Comparison of ENCODE assay signal across 24 cellular contexts in genomic region chrX:131066237-131066636, GRCh38. TPM values are rescaled to one million over a fixed set of nuclear protein-coding genes. Genes with fewer than 3 reads are reported as not detected.
DNase-seq lines count a peak whose midpoint lies in the region; ATAC-seq, FAIRE-seq and TF ChIP-seq lines count a peak whose summit lies in the region.
"Had no signal": no experiment of that assay in that cellular context is flagged by ENCODE, and none has a peak within 500 bp of the region (broad histone marks: within the 10 kb centered on the region; RNA-seq: fewer than 3 reads in every experiment).

No MANE protein-coding gene starts in this region.

- no peak overlapping the region for H2AFZ ChIP-seq in HepG2 (ENCODE audit: low read length)

- 0 out of 5 replicates have a peak, but pooled peaks cover 0 to 4% of the 10 kb centered on the region in 2 experiments for H3K27me3 ChIP-seq in HepG2 (ENCODE audit: control insufficient read depth in 1 of 2, insufficient read depth in 2 of 2, low read length in 2 of 2)

- FAIRE-seq in HepG2 (lab: Jason Lieb, UNC) = no peak
- FAIRE-seq: GM19239, RCC 7860 had no signal

- no peaks in the 10 kb centered on the region for H3K79me2 ChIP-seq in HepG2 (ENCODE audit: insufficient read depth, low read length)

- no peaks in the 10 kb centered on the region for H3K36me3 ChIP-seq in HepG2 (replicated peaks in 1 of 2; ENCODE audit: control insufficient read depth in 1 of 2, insufficient read depth in 2 of 2, low read length in 2 of 2)

- no peak overlapping the region for H3K27ac Mint-ChIP-seq in brain

- TF ChIP-seq EP300 in HepG2 (IDR thresholded peaks at IDR 0.05; ENCODE audit: low read depth in 2 of 2, low read length in 2 of 2) (no peak), HepG2 (CRISPR knock-in tag; IDR thresholded peaks at IDR 0.05; ENCODE audit: borderline replicate concordance) (no peak)

- no peaks in the 10 kb centered on the region for H4K20me1 ChIP-seq in HepG2 (ENCODE audit: insufficient read depth, low read length)

- CTCF ChIA-PET in HepG2 (lab: Yijun Ruan, JAX; ENCODE audit: low intra/inter-chr PET ratio, low total read pairs) = no interaction called here

- peaks cover 15% of the 10 kb centered on the region for H3K4me1 Mint-ChIP-seq in brain

- no peak for TF ChIP-seq RAD21 in HepG2 (CRISPR knock-in tag; IDR thresholded peaks at IDR 0.05)

- POLR2A ChIA-PET in HepG2 (lab: Yijun Ruan, JAX) = no interaction called here

- H3K9ac ChIP-seq in HepG2 (ENCODE audit: insufficient read depth, low read depth, low read length) = no peak overlapping the region

- H3K4me1 ChIP-seq in HepG2 (ENCODE audit: insufficient read depth, low read length) = no peaks in the 10 kb centered on the region

- H3K27ac ChIP-seq in HepG2 (ENCODE audit: extremely low read length, insufficient read depth, low read length) = no peak overlapping the region
- H3K27ac ChIP-seq: 22Rv1, SK-N-MC had no signal

- H3K27me3 Mint-ChIP-seq in brain = peaks cover 26% of the 10 kb centered on the region

- H3K9me3 ChIP-seq in HepG2 (ENCODE audit: low read length) = no peaks in the 10 kb centered on the region

- intact Hi-C loops in HepG2 (cut with micrococcal nuclease; ENCODE audit: unreplicated experiment) = loop anchor here (5.0 kb wide), 1 partner anchor 301 kb away; no protein-coding TSS in a partner anchor

- 24% methylated on average over 3 of the region's 3 CpGs for WGBS in HepG2 (ENCODE audit: low lambda C conversion rate)

- peak; percentile 9 for DNase-seq in NCI-H2227 (lab: John Stamatoyannopoulos, UW; ENCODE audit: unreplicated experiment)
- DNase-seq in NCI-H2227 treated with DMSO at 0.1 percent for 48 hours (lab: John Stamatoyannopoulos, UW) = no peak
- DNase-seq in NCI-H1105 (lab: John Stamatoyannopoulos, UW) = peak; percentile 42
- DNase-seq in HepG2 (ENCODE audit: low spot score) = no peak
- DNase-seq in GM10266 (ENCODE audit: extremely low spot score) = no peak
- DNase-seq: ACHN, DMS153, DND-41, KG1, NCI-H1048, NCI-H1436, NCI-H187, NCI-H2081 treated with DMSO at 0.1 percent for 48 hours, NCI-H2171, NCI-H524, SIG-M5 had no signal

- H3K4me3 ChIP-seq in HepG2 (replicated peaks in 1 of 3; ENCODE audit: insufficient read depth in 1 of 3, low read depth in 2 of 3, low read length in 3 of 3) = no peak overlapping the region
- H3K4me3 ChIP-seq: SK-N-MC had no signal

- ATAC-seq in HG02571 (IDR thresholded peaks at IDR 0.05; ENCODE audit: unreplicated experiment) (no peak), HepG2 (no peak)

- BruUV-seq in HepG2 (replicated peaks; lab: Mats Ljungman, UMichigan) = no TSS peak

- H3K9me3 Mint-ChIP-seq in brain = no peaks in the 10 kb centered on the region

- in situ Hi-C loops in HepG2 (cut with HindIII; ENCODE audit: extremely low pct_ligation_motif_present, low pct_unique_long_range_greater_than_20kb) = loop anchor here (10.0 kb wide), 1 partner anchor 559 kb away; no protein-coding TSS in a partner anchor

- H3K4me3 Mint-ChIP-seq in brain = peak overlapping the region in 3 of 5 experiments; percentile 3 to 31 (median 22)

- no peak for TF ChIP-seq POLR2A in HepG2 (IDR thresholded peaks at IDR 0.05; ENCODE audit: insufficient read depth in 1 of 2, low read depth in 2 of 2, low read length in 2 of 2)

- no peaks in the 10 kb centered on the region for H3K36me3 Mint-ChIP-seq in brain

- no peak for TF ChIP-seq CTCF in brain (conservative IDR thresholded peaks at IDR 0.05)
- no peak for TF ChIP-seq CTCF in HepG2 (CRISPR knock-in tag; IDR thresholded peaks at IDR 0.05)
- no peak for TF ChIP-seq CTCF in GM10266 (IDR thresholded peaks at IDR 0.05; ENCODE audit: control insufficient read depth, insufficient read depth, low read depth, missing control alignments)

- no peak overlapping the region for H3K4me2 ChIP-seq in HepG2 (ENCODE audit: low read depth, low read length)

TF ChIP-seq in HepG2, 621 proteins besides CTCF, POLR2A, EP300 and RAD21:
- TF ChIP-seq ZNF331 (CRISPR knock-in tag; IDR thresholded peaks at IDR 0.05) (no peak), REST (IDR thresholded peaks at IDR 0.05; ENCODE audit: borderline replicate concordance in 1 of 2, low read depth in 1 of 2, low read length in 2 of 2) (peak in 1 of 2 experiments; percentile 60; a peak in 2 of 4 replicates)

RNA-seq across cellular contexts. Expression of gene ARHGAP36, which starts 8.1 kb away (rescaled TPM):
- polyA plus RNA-seq in brain (ENCODE audit: insufficient read depth, low read depth, low replicate concordance) (0.46 TPM), HepG2 (2011; rRNA removed) (not detected in 2 replicates)
- total RNA-seq in HepG2 (2016; rRNA removed; fragmentation: Illumina TruSeq; extraction: Trizol) = not detected in 2 replicates
- total RNA-seq in HepG2 (2016; cell fraction: cytosol; rRNA removed; fragmentation: Illumina TruSeq; extraction: Trizol; ENCODE audit: low read depth) = not detected in 2 replicates
- total RNA-seq in HepG2 (2016; cell fraction: insoluble cytoplasmic fraction; rRNA removed; fragmentation: Illumina TruSeq; extraction: Trizol) = not detected in 2 replicates
- total RNA-seq in HepG2 (2016; cell fraction: membrane; rRNA removed; fragmentation: Illumina TruSeq; extraction: Trizol) = not detected in 2 replicates
- not detected in 2 replicates for total RNA-seq in HepG2 (2016; cell fraction: nucleus; rRNA removed; fragmentation: Illumina TruSeq; extraction: Trizol)
- polyA plus RNA-seq in HepG2 (2011; cell fraction: cytosol; rRNA removed) = not detected in 2 replicates
- polyA plus RNA-seq in HepG2 (2011; cell fraction: nucleus; rRNA removed) = not detected in 2 replicates
- not detected in 2 replicates for polyA plus RNA-seq in HepG2 (2012)
- not detected in 2 replicates for polyA plus RNA-seq in HepG2 (2016; cell fraction: cytosol; fragmentation: Illumina TruSeq; extraction: Trizol; ENCODE audit: low read depth)
- not detected in 2 replicates for polyA plus RNA-seq in HepG2 (2016; cell fraction: insoluble cytoplasmic fraction; fragmentation: Illumina TruSeq; extraction: Trizol; ENCODE audit: low read depth)
- not detected in 2 replicates for polyA plus RNA-seq in HepG2 (2016; cell fraction: membrane; fragmentation: Illumina TruSeq; extraction: Trizol; ENCODE audit: low read depth)
- not detected in 2 replicates for polyA plus RNA-seq in HepG2 (2016; cell fraction: nucleus; fragmentation: Illumina TruSeq; extraction: Trizol; ENCODE audit: insufficient read depth, low read depth)
- not detected in 2 replicates for polyA minus RNA-seq in HepG2 (2011; rRNA and poly(A)+ RNA removed; ENCODE audit: low replicate concordance)
- not detected in 2 replicates for polyA minus RNA-seq in HepG2 (2011; cell fraction: cytosol; rRNA and poly(A)+ RNA removed)
- polyA minus RNA-seq in HepG2 (2011; cell fraction: nucleus; rRNA and poly(A)+ RNA removed) = not detected in 2 replicates
- total RNA-seq: HT1080 had no signal
- polyA plus RNA-seq: BJ had no signal

Comparison
In these comparisons a context has a peak if more than half of its experiments do, and no peak if none do; other contexts are left out.
1. DNase-seq: peak in NCI-H2227 (single experiment) and NCI-H1105 (single experiment); none in NCI-H2227 treated with DMSO at 0.1 percent for 48 hours (single experiment), HepG2 (single experiment) and GM10266 (single experiment).